ENCODE assay signal across 37 cellular contexts in the genomic region with DNA sequence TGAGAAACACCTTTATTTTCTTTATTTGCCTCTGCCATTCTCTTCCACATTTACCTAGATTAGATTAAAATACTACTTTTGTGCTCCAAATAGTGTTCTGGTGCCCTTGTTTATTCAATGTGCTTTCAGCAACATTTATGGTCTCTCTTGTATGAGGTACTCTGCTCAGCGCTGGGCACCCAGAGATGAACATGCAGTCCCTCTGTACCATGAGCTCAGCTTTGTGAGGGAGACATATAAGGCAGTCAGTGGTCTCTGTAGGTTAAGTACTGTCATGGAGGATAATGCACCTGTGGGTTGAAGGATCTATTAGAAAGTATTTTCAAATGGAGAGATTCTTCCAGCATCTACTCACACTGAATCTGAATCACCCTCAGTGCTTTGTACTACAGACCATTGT.
"Had no signal": no experiment of that assay in that cellular context is flagged by ENCODE, and none has a peak within 500 bp of the region (broad histone marks: within the 10 kb centered on the region; RNA-seq: fewer than 3 reads in every experiment).

No MANE protein-coding gene starts in this region.

- DNase-seq: activated B cell treated with CpG ODN at 0.5 μM for 24 hours; activated CD4-positive, alpha-beta memory T cell treated with anti-CD3 and anti-CD28 coated beads, Interleukin-2, amount 10 ng/mL, durations not matched to agents 7 days and 5 days; activated CD4-positive, alpha-beta T cell treated with anti-CD3 and anti-CD28 coated beads for 4 hours; activated CD4-positive, alpha-beta T cell treated with anti-CD3 and anti-CD28 coated beads, Interleukin-2, amount 10 ng/mL, durations not matched to agents 24 days and 14 days; activated CD4-positive, alpha-beta T cell treated with anti-CD3 and anti-CD28 coated beads, Interleukin-2, amount 50 U/mL, for 48 hours; activated CD4-positive, CD25-positive, alpha-beta regulatory T cell treated with anti-CD3 and anti-CD28 coated beads, Interleukin-2, amount 50 U/mL, for 72 hours; activated CD8-positive, alpha-beta memory T cell treated with anti-CD3 and anti-CD28 coated beads for 24 hours; activated CD8-positive, alpha-beta memory T cell treated with anti-CD3 and anti-CD28 coated beads, Interleukin-2, amount 10 ng/mL, durations not matched to agents 7 days and 5 days; activated CD8-positive, alpha-beta memory T cell treated with anti-CD3 and anti-CD28 coated beads, Interleukin-2, amount 50 U/mL, for 48 hours; activated CD8-positive, alpha-beta T cell treated with anti-CD3 and anti-CD28 coated beads, Interleukin-2, amount 10 ng/mL, durations not matched to agents 7 days and 5 days; activated effector memory CD4-positive, alpha-beta T cell treated with Interleukin-2 at 50 U/mL for 16 hours; activated gamma-delta T cell; activated naive CD4-positive, alpha-beta T cell treated with anti-CD3 and anti-CD28 coated beads, Interleukin-2, amount 10 ng/mL, durations not matched to agents 7 days and 5 days; activated naive CD4-positive, alpha-beta T cell treated with Interleukin-2 at 50 U/mL for 16 hours; activated naive CD8-positive, alpha-beta T cell treated with anti-CD3 and anti-CD28 coated beads, Interleukin-2, amount 10 ng/mL, durations not matched to agents 7 days and 5 days; activated naive CD8-positive, alpha-beta T cell treated with anti-CD3 and anti-CD28 coated beads, Interleukin-2, amount 50 U/mL, for 24 hours; activated T-cell treated with anti-CD3 and anti-CD28 coated beads, Interleukin-2, amount 50 U/mL, for 24 hours; activated T-cell treated with anti-CD3 and anti-CD28 coated beads, Interleukin-2, amount 50 U/mL, for 48 hours; amygdala; anterior cingulate cortex; caudate nucleus; cerebellar nuclear complex; T-helper 1 cell; T-helper 2 cell; T-helper 9 cell had no signal

- H3K27me3 ChIP-seq: ascending aorta, cardiac muscle cell had no signal

- H3K4me3 Mint-ChIP-seq: activated B cell treated with CpG ODN at 0.5 μM for 24 hours; activated CD4-positive, alpha-beta memory T cell treated with anti-CD3 and anti-CD28 coated beads, Interleukin-2, amount 10 ng/mL, durations not matched to agents 7 days and 5 days; activated CD4-positive, alpha-beta T cell treated with anti-CD3 and anti-CD28 coated beads, Interleukin-2, amount 10 ng/mL, durations not matched to agents 24 days and 14 days; activated CD8-positive, alpha-beta memory T cell treated with anti-CD3 and anti-CD28 coated beads, Interleukin-2, amount 10 ng/mL, durations not matched to agents 7 days and 5 days; activated CD8-positive, alpha-beta T cell treated with anti-CD3 and anti-CD28 coated beads, Interleukin-2, amount 10 ng/mL, durations not matched to agents 7 days and 5 days; activated naive CD4-positive, alpha-beta T cell treated with anti-CD3 and anti-CD28 coated beads, Interleukin-2, amount 10 ng/mL, durations not matched to agents 7 days and 5 days; activated naive CD4-positive, alpha-beta T cell treated with anti-CD3 and anti-CD28 coated beads, Interleukin-2, amount 50 U/mL, for 24 hours; activated naive CD8-positive, alpha-beta T cell; activated naive CD8-positive, alpha-beta T cell treated with anti-CD3 and anti-CD28 coated beads, Interleukin-2, amount 10 ng/mL, durations not matched to agents 7 days and 5 days; activated naive CD8-positive, alpha-beta T cell treated with anti-CD3 and anti-CD28 coated beads, Interleukin-2, amount 50 U/mL, for 24 hours; activated T-cell treated with anti-CD3 and anti-CD28 coated beads, Interleukin-2, amount 50 U/mL, for 24 hours; central memory CD8-positive, alpha-beta T cell; T-helper 1 cell treated with Interleukin-12 subunit alpha and Interleukin-12 subunit beta and Interleukin-4 antibody, amounts not matched to agents 30 μg/mL and 1 μg/mL, for 36 hours; T-helper 2 cell treated with Interferon-gamma antibody and Interleukin-4, amounts not matched to agents 5 μg/mL and 100 μg/mL, for 36 hours had no signal

- H3K27ac Mint-ChIP-seq: activated B cell treated with CpG ODN at 0.5 μM for 24 hours; activated CD4-positive, alpha-beta memory T cell treated with anti-CD3 and anti-CD28 coated beads, Interleukin-2, amount 10 ng/mL, durations not matched to agents 7 days and 5 days; activated CD4-positive, alpha-beta T cell treated with anti-CD3 and anti-CD28 coated beads, Interleukin-2, amount 10 ng/mL, durations not matched to agents 24 days and 14 days; activated CD8-positive, alpha-beta memory T cell treated with anti-CD3 and anti-CD28 coated beads, Interleukin-2, amount 10 ng/mL, durations not matched to agents 7 days and 5 days; activated CD8-positive, alpha-beta T cell treated with anti-CD3 and anti-CD28 coated beads, Interleukin-2, amount 10 ng/mL, durations not matched to agents 7 days and 5 days; activated naive CD4-positive, alpha-beta T cell treated with anti-CD3 and anti-CD28 coated beads, Interleukin-2, amount 10 ng/mL, durations not matched to agents 7 days and 5 days; activated naive CD4-positive, alpha-beta T cell treated with anti-CD3 and anti-CD28 coated beads, Interleukin-2, amount 50 U/mL, for 24 hours; activated naive CD8-positive, alpha-beta T cell; activated naive CD8-positive, alpha-beta T cell treated with anti-CD3 and anti-CD28 coated beads, Interleukin-2, amount 10 ng/mL, durations not matched to agents 7 days and 5 days; activated naive CD8-positive, alpha-beta T cell treated with anti-CD3 and anti-CD28 coated beads, Interleukin-2, amount 50 U/mL, for 24 hours; activated T-cell treated with anti-CD3 and anti-CD28 coated beads, Interleukin-2, amount 50 U/mL, for 24 hours; activated T-helper 2 cell treated with anti-CD3 and anti-CD28 coated beads, Interferon-gamma antibody, Interleukin-2, Interleukin-4, amounts not matched to agents 10 μg/mL and 5 μg/mL and 100 μg/mL, durations not matched to agents 14 hours and 24 hours and 36 hours; T-helper 1 cell treated with Interleukin-12 subunit alpha and Interleukin-12 subunit beta and Interleukin-4 antibody, amounts not matched to agents 30 μg/mL and 1 μg/mL, for 36 hours; T-helper 2 cell treated with Interferon-gamma antibody and Interleukin-4, amounts not matched to agents 5 μg/mL and 100 μg/mL, for 36 hours had no signal

- H3K9me3 ChIP-seq: ascending aorta had no signal

- FAIRE-seq: bronchial epithelial cell, TTC549 had no signal

- H3K27ac ChIP-seq: ascending aorta, cardiac muscle cell, VCaP had no signal

- H3K4me1 Mint-ChIP-seq: activated B cell treated with CpG ODN at 0.5 μM for 24 hours; activated CD4-positive, alpha-beta memory T cell treated with anti-CD3 and anti-CD28 coated beads, Interleukin-2, amount 10 ng/mL, durations not matched to agents 7 days and 5 days; activated CD4-positive, alpha-beta T cell treated with anti-CD3 and anti-CD28 coated beads, Interleukin-2, amount 10 ng/mL, durations not matched to agents 24 days and 14 days; activated CD8-positive, alpha-beta memory T cell treated with anti-CD3 and anti-CD28 coated beads, Interleukin-2, amount 10 ng/mL, durations not matched to agents 7 days and 5 days; activated naive CD4-positive, alpha-beta T cell treated with anti-CD3 and anti-CD28 coated beads, Interleukin-2, amount 10 ng/mL, durations not matched to agents 7 days and 5 days; activated naive CD4-positive, alpha-beta T cell treated with anti-CD3 and anti-CD28 coated beads, Interleukin-2, amount 50 U/mL, for 24 hours; activated naive CD8-positive, alpha-beta T cell treated with anti-CD3 and anti-CD28 coated beads, Interleukin-2, amount 10 ng/mL, durations not matched to agents 7 days and 5 days; activated naive CD8-positive, alpha-beta T cell treated with anti-CD3 and anti-CD28 coated beads, Interleukin-2, amount 50 U/mL, for 24 hours; central memory CD8-positive, alpha-beta T cell had no signal

- H3K4me1 ChIP-seq: ascending aorta had no signal

- ATAC-seq: activated CD8-positive, alpha-beta memory T cell treated with anti-CD3 and anti-CD28 coated beads, Interleukin-2, amount 10 ng/mL, durations not matched to agents 7 days and 5 days; activated CD8-positive, alpha-beta T cell treated with anti-CD3 and anti-CD28 coated beads, Interleukin-2, amount 10 ng/mL, durations not matched to agents 7 days and 5 days; activated naive CD8-positive, alpha-beta T cell treated with anti-CD3 and anti-CD28 coated beads, Interleukin-2, amount 50 U/mL, for 24 hours had no signal

- H3K36me3 ChIP-seq: ascending aorta, cardiac muscle cell had no signal

- H3K27me3 Mint-ChIP-seq: activated B cell treated with CpG ODN at 0.5 μM for 24 hours; activated CD4-positive, alpha-beta memory T cell treated with anti-CD3 and anti-CD28 coated beads, Interleukin-2, amount 10 ng/mL, durations not matched to agents 7 days and 5 days; activated CD4-positive, alpha-beta T cell treated with anti-CD3 and anti-CD28 coated beads, Interleukin-2, amount 10 ng/mL, durations not matched to agents 24 days and 14 days; activated CD8-positive, alpha-beta memory T cell treated with anti-CD3 and anti-CD28 coated beads, Interleukin-2, amount 10 ng/mL, durations not matched to agents 7 days and 5 days; activated naive CD4-positive, alpha-beta T cell treated with anti-CD3 and anti-CD28 coated beads, Interleukin-2, amount 10 ng/mL, durations not matched to agents 7 days and 5 days; activated naive CD4-positive, alpha-beta T cell treated with anti-CD3 and anti-CD28 coated beads, Interleukin-2, amount 50 U/mL, for 24 hours; activated naive CD8-positive, alpha-beta T cell; activated naive CD8-positive, alpha-beta T cell treated with anti-CD3 and anti-CD28 coated beads, Interleukin-2, amount 10 ng/mL, durations not matched to agents 7 days and 5 days; activated naive CD8-positive, alpha-beta T cell treated with anti-CD3 and anti-CD28 coated beads, Interleukin-2, amount 50 U/mL, for 24 hours; activated T-cell treated with anti-CD3 and anti-CD28 coated beads, Interleukin-2, amount 50 U/mL, for 24 hours; brain; central memory CD8-positive, alpha-beta T cell had no signal

- H3K36me3 Mint-ChIP-seq: activated CD8-positive, alpha-beta memory T cell treated with anti-CD3 and anti-CD28 coated beads, Interleukin-2, amount 10 ng/mL, durations not matched to agents 7 days and 5 days; activated naive CD4-positive, alpha-beta T cell treated with anti-CD3 and anti-CD28 coated beads, Interleukin-2, amount 10 ng/mL, durations not matched to agents 7 days and 5 days; activated naive CD4-positive, alpha-beta T cell treated with anti-CD3 and anti-CD28 coated beads, Interleukin-2, amount 50 U/mL, for 24 hours; activated naive CD8-positive, alpha-beta T cell; activated naive CD8-positive, alpha-beta T cell treated with anti-CD3 and anti-CD28 coated beads, Interleukin-2, amount 10 ng/mL, durations not matched to agents 7 days and 5 days; brain had no signal

- H3K9me3 Mint-ChIP-seq: activated B cell treated with CpG ODN at 0.5 μM for 24 hours; activated CD4-positive, alpha-beta memory T cell treated with anti-CD3 and anti-CD28 coated beads, Interleukin-2, amount 10 ng/mL, durations not matched to agents 7 days and 5 days; activated CD4-positive, alpha-beta T cell treated with anti-CD3 and anti-CD28 coated beads, Interleukin-2, amount 10 ng/mL, durations not matched to agents 24 days and 14 days; brain; T-helper 1 cell treated with Interleukin-12 subunit alpha and Interleukin-12 subunit beta and Interleukin-4 antibody, amounts not matched to agents 30 μg/mL and 1 μg/mL, for 36 hours had no signal

- H3K4me3 ChIP-seq: ascending aorta, cardiac muscle cell had no signal
